ENCODE assay signal across 11 cellular contexts in the genomic region with DNA sequence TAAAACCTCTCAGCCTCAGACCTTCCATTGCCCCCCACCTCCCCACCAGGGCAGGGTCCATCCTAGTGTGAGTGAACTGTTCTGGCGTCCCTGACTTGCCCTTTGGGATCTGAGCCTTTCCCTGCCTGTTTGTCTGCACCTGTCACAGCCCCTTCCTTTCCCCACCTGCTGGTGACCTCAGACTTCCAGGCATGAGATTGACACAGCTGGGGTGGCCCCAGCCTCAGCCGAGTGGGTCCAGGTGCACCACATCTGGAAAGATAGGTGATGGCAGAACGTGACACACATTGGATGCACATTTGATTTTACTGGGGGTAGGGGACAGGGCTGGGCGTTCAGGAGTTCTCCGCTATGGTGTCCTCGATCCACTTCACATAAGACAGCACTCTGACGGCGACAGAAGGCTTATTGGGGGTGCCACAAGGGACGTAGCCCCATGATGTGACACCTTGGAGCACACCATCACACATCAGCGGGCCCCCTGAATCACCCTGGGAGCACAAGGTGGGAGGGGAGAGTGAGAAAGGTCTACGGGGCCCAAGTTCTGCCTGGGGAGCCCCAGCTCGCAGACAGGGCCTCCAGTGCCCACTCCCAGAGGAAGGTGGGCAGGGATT. TPM values are rescaled to one million over a fixed set of nuclear protein-coding genes. Genes with fewer than 3 reads are reported as not detected.
DNase-seq lines count a peak whose midpoint lies in the region; ATAC-seq and TF ChIP-seq lines count a peak whose summit lies in the region.
"Had no signal": no experiment of that assay in that cellular context is flagged by ENCODE, and none has a peak within 500 bp of the region (broad histone marks: within the 10 kb centered on the region; RNA-seq: fewer than 3 reads in every experiment).

No MANE protein-coding gene starts in this region.

- H3K4me1 Mint-ChIP-seq in activated naive CD4-positive, alpha-beta T cell treated with anti-CD3 and anti-CD28 coated beads, Interleukin-2, amount 10 ng/mL, durations not matched to agents 7 days and 5 days = peaks cover 35% of the 10 kb centered on the region
- H3K4me1 Mint-ChIP-seq in central memory CD8-positive, alpha-beta T cell = peaks cover 18% of the 10 kb centered on the region

- WGBS in transverse colon (ENCODE audit: low coverage in 1 of 2), 2 donors = 52% methylated on average over 12 of the region's 12 CpGs; no CpG with 5 or more reads in 1 of the 2 donors

- no peak for DNase-seq in activated naive CD4-positive, alpha-beta T cell treated with anti-CD3 and anti-CD28 coated beads, Interleukin-2, amount 10 ng/mL, durations not matched to agents 7 days and 5 days
- no peak for DNase-seq in activated naive CD4-positive, alpha-beta T cell treated with anti-CD3 and anti-CD28 coated beads, Interleukin-2, amount 50 U/mL, for 16 hours
- DNase-seq in NCI-H146 (lab: John Stamatoyannopoulos, UW) = peak; percentile 88
- DNase-seq in central memory CD8-positive, alpha-beta T cell (ENCODE audit: low spot score in 2 of 2) = no peak
- DNase-seq in transverse colon = no peak
- DNase-seq in upper lobe of right lung = no peak
- DNase-seq in superior temporal gyrus (ENCODE audit: extremely low spot score) = no peak

- no peak for TF ChIP-seq EP300 in transverse colon (IDR thresholded peaks at IDR 0.05; ENCODE audit: low read depth)

- H3K36me3 ChIP-seq in transverse colon (no peaks in the 10 kb centered on the region), upper lobe of right lung (no peaks in the 10 kb centered on the region)
- H3K36me3 ChIP-seq: heart left ventricle, tibial nerve had no signal

- in situ Hi-C loops in transverse colon (cut with MboI; ENCODE audit: low pct_ligation_motif_present in 1 of 4, low pct_unique_long_range_greater_than_20kb in 1 of 4, low sequenced_read_pairs in 3 of 4) = no loop called here

- H3K4me1 ChIP-seq in transverse colon (peaks cover 3 to 57% (median 39%) of the 10 kb centered on the region in 4 donors), upper lobe of right lung (no peaks in the 10 kb centered on the region)

- H3K36me3 Mint-ChIP-seq in activated naive CD4-positive, alpha-beta T cell treated with anti-CD3 and anti-CD28 coated beads, Interleukin-2, amount 10 ng/mL, durations not matched to agents 7 days and 5 days = no peaks in the 10 kb centered on the region
- no peaks in the 10 kb centered on the region for H3K36me3 Mint-ChIP-seq in central memory CD8-positive, alpha-beta T cell (ENCODE audit: insufficient read depth)

- no peak for TF ChIP-seq POLR2A in transverse colon (IDR thresholded peaks at IDR 0.05)

- H3K9me3 ChIP-seq in transverse colon = no peaks in the 10 kb centered on the region
- no peaks in the 10 kb centered on the region for H3K9me3 ChIP-seq in upper lobe of right lung
- H3K9me3 ChIP-seq: heart left ventricle, tibial nerve had no signal

- H3K9me3 Mint-ChIP-seq in activated naive CD4-positive, alpha-beta T cell treated with anti-CD3 and anti-CD28 coated beads, Interleukin-2, amount 10 ng/mL, durations not matched to agents 7 days and 5 days = peaks cover 2% of the 10 kb centered on the region
- H3K9me3 Mint-ChIP-seq in central memory CD8-positive, alpha-beta T cell = no peaks in the 10 kb centered on the region

- CTCF ChIA-PET in activated naive CD4-positive, alpha-beta T cell treated with anti-CD3 and anti-CD28 coated beads, Interleukin-2, amount 10 ng/mL, durations not matched to agents 7 days and 5 days (lab: Charles Lee) = no interaction called here

- intact Hi-C loops in transverse colon (cut with DNase I; ENCODE audit: low total_unique reads) = no loop called here
- intact Hi-C loops in upper lobe of right lung (cut with DNase I) = no loop called here

- H3K27me3 ChIP-seq in transverse colon = peaks cover 69% of the 10 kb centered on the region
- peaks cover 46% of the 10 kb centered on the region for H3K27me3 ChIP-seq in upper lobe of right lung

- H3K27me3 Mint-ChIP-seq in activated naive CD4-positive, alpha-beta T cell treated with anti-CD3 and anti-CD28 coated beads, Interleukin-2, amount 10 ng/mL, durations not matched to agents 7 days and 5 days = peaks cover 98% of the 10 kb centered on the region
- H3K27me3 Mint-ChIP-seq in central memory CD8-positive, alpha-beta T cell = peaks cover 94% of the 10 kb centered on the region

- no peak for ATAC-seq in central memory CD8-positive, alpha-beta T cell (replicated peaks; ENCODE audit: extremely low read depth, poor library complexity, severe bottlenecking)
- ATAC-seq in upper lobe of right lung = no peak
- no peak for ATAC-seq in GM19397 (IDR thresholded peaks at IDR 0.05; ENCODE audit: unreplicated experiment)

- H3K4me3 Mint-ChIP-seq in activated naive CD4-positive, alpha-beta T cell treated with anti-CD3 and anti-CD28 coated beads, Interleukin-2, amount 10 ng/mL, durations not matched to agents 7 days and 5 days = peak overlapping the region; percentile 65
- peak overlapping the region; percentile 44 for H3K4me3 Mint-ChIP-seq in central memory CD8-positive, alpha-beta T cell

- H3K4me3 ChIP-seq in transverse colon (peak overlapping the region in 2 of 4 donors; percentile 34 to 41), upper lobe of right lung (no peak overlapping the region)

- no peak overlapping the region for H3K27ac Mint-ChIP-seq in activated naive CD4-positive, alpha-beta T cell treated with anti-CD3 and anti-CD28 coated beads, Interleukin-2, amount 10 ng/mL, durations not matched to agents 7 days and 5 days
- H3K27ac Mint-ChIP-seq in central memory CD8-positive, alpha-beta T cell (ENCODE audit: low read depth) = no peak overlapping the region

- H3K27ac ChIP-seq in transverse colon (peak overlapping the region; percentile 62 to 82 (median 79)), upper lobe of right lung (no peak overlapping the region)
- H3K27ac ChIP-seq: heart left ventricle, RWPE1 had no signal

- TF ChIP-seq CTCF in transverse colon (IDR thresholded peaks at IDR 0.05) (no peak), upper lobe of right lung (IDR thresholded peaks at IDR 0.05) (no peak)

RNA-seq across cellular contexts. Expression of gene KLK1, which starts 4.6 kb away (rescaled TPM):
- 100 to 1,000 TPM in 1 of 4 donors, 10 to 100 TPM in 3; 17.0 to 150 (median 35.4) TPM for total RNA-seq in transverse colon
- 1.7 TPM for total RNA-seq in upper lobe of right lung

RNA-seq across cellular contexts. Expression of gene KLK15, which starts 14.4 kb away (rescaled TPM):
- total RNA-seq in transverse colon (1 to 10 TPM in 2 of 4 donors, not detected in 2; 1.3 to 3.8 TPM), upper lobe of right lung (not detected)
- total RNA-seq: heart left ventricle, tibial nerve had no signal

RNA-seq across cellular contexts. Expression of gene ACP4, which starts 28.8 kb away (rescaled TPM):
- total RNA-seq in transverse colon (not detected), upper lobe of right lung (not detected)
- total RNA-seq: heart left ventricle, tibial nerve had no signal

RNA-seq across cellular contexts. Expression of gene KLK3, which starts 35.7 kb away (rescaled TPM):
- total RNA-seq in transverse colon = 10 to 100 TPM in 1 of 4 donors, 1 to 10 TPM in 3; 2.9 to 66.9 (median 4.9) TPM
- not detected for total RNA-seq in upper lobe of right lung
- total RNA-seq: heart left ventricle, tibial nerve had no signal

RNA-seq across cellular contexts. Expression of gene GPR32, which starts 48.7 kb away (rescaled TPM):
- not detected for total RNA-seq in transverse colon
- not detected for total RNA-seq in upper lobe of right lung
- total RNA-seq: heart left ventricle, tibial nerve had no signal
